Comparison of ENCODE assay signal across 8 cellular contexts in genomic region chr2:37196320-37197195, GRCh38. TPM values are rescaled to one million over a fixed set of nuclear protein-coding genes. Genes with fewer than 3 reads are reported as not detected.
DNase-seq lines count a peak whose midpoint lies in the region; TF ChIP-seq lines count a peak whose summit lies in the region.

TSS of gene CEBPZOS (plus strand) at chr2:37196496. CDS start at chr2:37199705, 3,209 bp downstream.

- H4K20me1 ChIP-seq in MM.1S (ENCODE audit: insufficient read depth, low read length) = no peaks in the 10 kb centered on the region

- H3K79me2 ChIP-seq in MM.1S (ENCODE audit: low read length) = peaks cover 48% of the 10 kb centered on the region

- peak within 1 kb of the TSS; percentile 9 for H4K8ac ChIP-seq in neuronal stem cell (ENCODE audit: low read depth, low read length)

- peak within 1 kb of the TSS; percentile 93 for H3K18ac ChIP-seq in neuronal stem cell (ENCODE audit: low read length)

- H3K23ac ChIP-seq in neuronal stem cell (ENCODE audit: low read depth, low read length, poor library complexity) = peak within 1 kb of the TSS; percentile 70

- in situ Hi-C loops in HAP-1 (cut with MboI; ENCODE audit: low sequenced_read_pairs) = no loop called here

- DNase-seq in HAP-1 (ENCODE audit: low spot score in 2 of 2) (peak; percentile 59 to 89), MM.1S (peak; percentile 84), SHP77 treated with DMSO at 0.1 percent for 48 hours (lab: John Stamatoyannopoulos, UW) (peak; percentile 55), fibroblast of villous mesenchyme (ENCODE audit: low read depth) (peak; percentile 84), neuronal stem cell (ENCODE audit: low spot score) (peak; percentile 61), superior temporal gyrus (ENCODE audit: extremely low spot score) (peak; percentile 89)
- DNase-seq in activated effector memory CD4-positive, alpha-beta T cell treated with anti-CD3 and anti-CD28 coated beads, Interleukin-2, amount 50 U/mL, for 16 hours = peak; percentile 96

- no peak for TF ChIP-seq CTCF in MM.1S (IDR thresholded peaks at IDR 0.05; ENCODE audit: low read length)
- TF ChIP-seq CTCF in fibroblast of villous mesenchyme (IDR thresholded peaks at IDR 0.05; ENCODE audit: insufficient read depth, low read depth, low read length) = no peak

- H3K4me1 ChIP-seq in ES-I3 (ENCODE audit: insufficient read depth, low read length) = peaks cover 18% of the 10 kb centered on the region
- H3K4me1 ChIP-seq in HAP-1 = peaks cover 31% of the 10 kb centered on the region
- no peaks in the 10 kb centered on the region; the same call in 1 of the 2 replicates for H3K4me1 ChIP-seq in MM.1S (ENCODE audit: low read length)
- H3K4me1 ChIP-seq in neuronal stem cell (ENCODE audit: control insufficient read depth in 2 of 2, insufficient read depth in 1 of 2, low read depth in 1 of 2, low read length in 2 of 2) = peaks cover 0 to 5% of the 10 kb centered on the region in 2 donors

- H3K36me3 ChIP-seq in ES-I3 (ENCODE audit: insufficient read depth, low read length) (0 out of 2 replicates have a peak, but pooled peaks cover 3% of the 10 kb centered on the region), HAP-1 (replicated peaks) (peaks cover 15% of the 10 kb centered on the region), MM.1S (replicated peaks; ENCODE audit: insufficient read depth, low read length) (peaks cover under 1% of the 10 kb centered on the region), neuronal stem cell (replicated peaks in 1 of 2; ENCODE audit: control insufficient read depth in 2 of 2, insufficient read depth in 2 of 2, low read length in 2 of 2) (peaks cover 0 to 13% of the 10 kb centered on the region in 2 donors)

- H3K9me3 ChIP-seq in ES-I3 (ENCODE audit: control insufficient read depth, insufficient read depth, low read length) (no peaks in the 10 kb centered on the region), HAP-1 (no peaks in the 10 kb centered on the region), MM.1S (replicated peaks; ENCODE audit: insufficient read depth, low read length) (no peaks in the 10 kb centered on the region), neuronal stem cell (replicated peaks in 1 of 2; ENCODE audit: control insufficient read depth in 2 of 2, insufficient read depth in 1 of 2, low read depth in 1 of 2, low read length in 2 of 2) (no peaks in the 10 kb centered on the region)

- H3K27me3 ChIP-seq in HAP-1 (ENCODE audit: low read depth) (no peaks in the 10 kb centered on the region), MM.1S (replicated peaks; ENCODE audit: insufficient read depth, low read length) (no peaks in the 10 kb centered on the region), neuronal stem cell (ENCODE audit: control insufficient read depth in 3 of 3, insufficient read depth in 3 of 3, low read depth in 1 of 3, low read length in 3 of 3) (no peaks in the 10 kb centered on the region)

- peak within 1 kb of the TSS; percentile 67 for H2BK5ac ChIP-seq in neuronal stem cell (ENCODE audit: low read length)

- no peak within 1 kb of the TSS for H2BK120ac ChIP-seq in neuronal stem cell (ENCODE audit: low read depth, low read length)

- no CpG with 5 or more reads among the region's 72 CpGs for WGBS in neuronal stem cell (ENCODE audit: extremely low coverage in 2 of 2, insufficient read length in 2 of 2, insufficient replicate concordance in 1 of 2), 2 donors

- peak within 1 kb of the TSS; percentile 38 for H3K14ac ChIP-seq in neuronal stem cell (ENCODE audit: low read length)

- peak within 1 kb of the TSS; percentile 16 for H2BK15ac ChIP-seq in neuronal stem cell (ENCODE audit: low read length)

- H3K9ac ChIP-seq in ES-I3 (ENCODE audit: low read depth, low read length) (peak within 1 kb of the TSS; percentile 97), MM.1S (ENCODE audit: low read length) (peak within 1 kb of the TSS; percentile 69), neuronal stem cell (ENCODE audit: low read depth, low read length, poor library complexity) (peak within 1 kb of the TSS; percentile 85)

- no peaks in the 10 kb centered on the region for H3F3A ChIP-seq in MM.1S (ENCODE audit: insufficient read depth, low read length)

- H3K4me3 ChIP-seq in HAP-1 (peak within 1 kb of the TSS; percentile 73), MM.1S (ENCODE audit: low read length) (peak within 1 kb of the TSS; percentile 77), fibroblast of villous mesenchyme (ENCODE audit: low read depth, low read length) (peak within 1 kb of the TSS; percentile 91), neuronal stem cell (ENCODE audit: low read length in 2 of 2) (peak within 1 kb of the TSS in 1 of 2 donors; percentile 89)

- H2BK12ac ChIP-seq in neuronal stem cell (ENCODE audit: low read length) = peak within 1 kb of the TSS; percentile 41

- no peaks in the 10 kb centered on the region for H3K9me2 ChIP-seq in MM.1S (replicated peaks; ENCODE audit: insufficient read depth, low read length)

- H3K4ac ChIP-seq in neuronal stem cell (ENCODE audit: low read length) = no peak within 1 kb of the TSS

- H2AFZ ChIP-seq in MM.1S (ENCODE audit: low read length) (peak within 1 kb of the TSS; percentile 71), neuronal stem cell (ENCODE audit: low read length) (no peak within 1 kb of the TSS)

- H3K4me2 ChIP-seq in MM.1S (ENCODE audit: low read depth, low read length) (peak within 1 kb of the TSS; percentile 78), neuronal stem cell (ENCODE audit: insufficient read depth, low read length, poor library complexity, severe bottlenecking) (peak within 1 kb of the TSS; percentile 78)

- H3K27ac ChIP-seq in MM.1S (ENCODE audit: low read length) (peak within 1 kb of the TSS; percentile 49; the same call in 1 of the 2 replicates), neuronal stem cell (replicated peaks; ENCODE audit: low read length) (no peak within 1 kb of the TSS)

- peaks cover 6% of the 10 kb centered on the region for H3K79me1 ChIP-seq in neuronal stem cell (ENCODE audit: low read depth, low read length)

- no peak within 1 kb of the TSS for H2AK5ac ChIP-seq in neuronal stem cell (ENCODE audit: low read depth, low read length)

- H4K91ac ChIP-seq in neuronal stem cell (ENCODE audit: low read depth, low read length, poor library complexity) = no peak within 1 kb of the TSS

RNA-seq across cellular contexts. Expression of gene CEBPZOS, which starts in this region (rescaled TPM):
- 14.8 and 19.4 TPM in 2 replicates for total RNA-seq in fibroblast of villous mesenchyme
- 32.6 TPM for polyA plus RNA-seq in neuronal stem cell (2013, experiment 1 of 2)
- 34.4 TPM for polyA plus RNA-seq in neuronal stem cell (2013, experiment 2 of 2)
